Comparison of ENCODE assay signal across 10 cellular contexts in the genomic region with DNA sequence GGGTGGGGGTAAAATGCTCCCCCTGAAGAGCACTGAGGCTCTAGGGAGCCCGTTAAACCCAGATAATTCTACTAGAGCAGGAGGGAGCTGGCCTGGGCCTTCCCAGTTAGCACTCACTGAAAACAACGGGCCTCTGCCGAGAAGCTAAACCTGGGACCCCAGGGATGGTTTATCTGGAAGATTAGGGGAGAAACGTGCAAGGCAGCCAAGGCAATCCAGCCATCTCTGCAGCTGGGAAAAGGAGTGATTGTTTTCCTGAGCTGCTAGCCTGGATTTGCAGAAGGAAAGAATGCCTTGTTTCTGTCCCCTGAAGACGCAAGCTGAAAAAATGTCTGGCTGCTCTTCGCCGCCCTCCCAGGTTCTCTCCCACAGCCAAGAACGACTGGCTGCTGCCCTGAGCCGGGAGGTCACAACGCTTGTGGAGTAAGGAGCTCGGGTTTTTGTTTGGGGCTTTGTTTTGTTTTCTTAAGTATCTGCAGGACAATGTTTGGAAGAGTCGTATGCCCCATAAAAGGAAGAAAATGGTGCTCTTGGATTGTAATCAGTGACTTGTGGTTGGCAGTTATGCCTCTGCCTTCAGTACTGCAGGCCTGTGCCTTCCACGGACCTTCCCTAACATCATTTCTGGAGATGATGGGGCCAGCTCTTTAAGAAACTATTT. TPM values are rescaled to one million over a fixed set of nuclear protein-coding genes. Genes with fewer than 3 reads are reported as not detected.
DNase-seq lines count a peak whose midpoint lies in the region; ATAC-seq and TF ChIP-seq lines count a peak whose summit lies in the region.
"Had no signal": no experiment of that assay in that cellular context is flagged by ENCODE, and none has a peak within 500 bp of the region (broad histone marks: within the 10 kb centered on the region; RNA-seq: fewer than 3 reads in every experiment).

No MANE protein-coding gene starts in this region.

- no peak overlapping the region for H3K4me3 Mint-ChIP-seq in stimulated activated memory B cell treated with anti-CD40 and anti-IgM and Interleukin-4, amounts not matched to agents 10 μg/mL and 1 μg/mL and 100 μg/mL, for 72 hours
- H3K4me3 Mint-ChIP-seq: activated CD4-positive, alpha-beta T cell treated with anti-CD3 and anti-CD28 coated beads, Interleukin-2, amount 10 ng/mL, durations not matched to agents 24 days and 14 days had no signal

- peak; percentile 87 for DNase-seq in M059J (ENCODE audit: low read depth)
- no peak for DNase-seq in esophagus squamous epithelium (lab: John Stamatoyannopoulos, UW)
- peak; percentile 62 for DNase-seq in mucosa of gallbladder (ENCODE audit: low spot score)
- DNase-seq in thyroid gland = peak in 1 of 2 donors; percentile 53
- DNase-seq in NCI-H345 (lab: John Stamatoyannopoulos, UW) = no peak
- DNase-seq: activated CD4-positive, alpha-beta T cell treated with anti-CD3 and anti-CD28 coated beads, Interleukin-2, amount 10 ng/mL, durations not matched to agents 24 days and 14 days; MG63 had no signal

- no peak overlapping the region for H3K4me3 ChIP-seq in esophagus squamous epithelium
- no peak overlapping the region for H3K4me3 ChIP-seq in thyroid gland (replicated peaks in 1 of 3)
- H3K4me3 ChIP-seq: MG63 had no signal

- H3K36me3 ChIP-seq in esophagus squamous epithelium = no peaks in the 10 kb centered on the region
- no peaks in the 10 kb centered on the region for H3K36me3 ChIP-seq in thyroid gland
- H3K36me3 ChIP-seq: MG63 had no signal

- peak overlapping the region; percentile 60 to 90 (median 88) for H3K27ac ChIP-seq in esophagus squamous epithelium
- peak overlapping the region; percentile 84 to 92 (median 90) for H3K27ac ChIP-seq in thyroid gland

- peaks cover 55% of the 10 kb centered on the region for H3K27me3 Mint-ChIP-seq in stimulated activated memory B cell treated with anti-CD40 and anti-IgM and Interleukin-4, amounts not matched to agents 10 μg/mL and 1 μg/mL and 100 μg/mL, for 72 hours

- ATAC-seq in stimulated activated memory B cell treated with anti-CD40 and anti-IgM and Interleukin-4, amounts not matched to agents 10 μg/mL and 1 μg/mL and 100 μg/mL, for 72 hours = no peak
- ATAC-seq in HG02852 (IDR thresholded peaks at IDR 0.05; ENCODE audit: unreplicated experiment) (no peak), HG03045 (IDR thresholded peaks at IDR 0.05; ENCODE audit: unreplicated experiment) (no peak)

- H3K4me1 Mint-ChIP-seq in stimulated activated memory B cell treated with anti-CD40 and anti-IgM and Interleukin-4, amounts not matched to agents 10 μg/mL and 1 μg/mL and 100 μg/mL, for 72 hours = peaks cover 15% of the 10 kb centered on the region

- no peak overlapping the region for H3K27ac Mint-ChIP-seq in stimulated activated memory B cell treated with anti-CD40 and anti-IgM and Interleukin-4, amounts not matched to agents 10 μg/mL and 1 μg/mL and 100 μg/mL, for 72 hours
- H3K27ac Mint-ChIP-seq: activated CD4-positive, alpha-beta T cell treated with anti-CD3 and anti-CD28 coated beads, Interleukin-2, amount 10 ng/mL, durations not matched to agents 24 days and 14 days had no signal

- H3K27me3 ChIP-seq in esophagus squamous epithelium (peaks cover 0 to 22% (median 0%) of the 10 kb centered on the region in 4 donors), thyroid gland (no peaks in the 10 kb centered on the region)
- H3K27me3 ChIP-seq: MG63 had no signal

- H3K9me3 Mint-ChIP-seq in stimulated activated memory B cell treated with anti-CD40 and anti-IgM and Interleukin-4, amounts not matched to agents 10 μg/mL and 1 μg/mL and 100 μg/mL, for 72 hours = peaks cover 9% of the 10 kb centered on the region

- no peaks in the 10 kb centered on the region for H3K9me3 ChIP-seq in esophagus squamous epithelium
- H3K9me3 ChIP-seq in thyroid gland = no peaks in the 10 kb centered on the region
- H3K9me3 ChIP-seq: MG63 had no signal

- H3K4me1 ChIP-seq in esophagus squamous epithelium (peaks cover 0 to 89% (median 27%) of the 10 kb centered on the region in 3 donors), thyroid gland (peaks cover 33 to 66% of the 10 kb centered on the region in 2 donors)

- no peak for TF ChIP-seq CTCF in esophagus squamous epithelium (IDR thresholded peaks at IDR 0.05)
- no peak for TF ChIP-seq CTCF in thyroid gland (IDR thresholded peaks at IDR 0.05)

- intact Hi-C loops in esophagus squamous epithelium (cut with DNase I) (no loop called here), thyroid gland (cut with DNase I) (no loop called here)

- 44 to 59% methylated on average over 12 of the region's 13 CpGs for WGBS in esophagus squamous epithelium, 2 donors
- WGBS in thyroid gland, 2 donors = 31 to 38% methylated on average over 13 of the region's 13 CpGs

- no peak for TF ChIP-seq POLR2A in esophagus squamous epithelium (IDR thresholded peaks at IDR 0.05)
- TF ChIP-seq POLR2A in thyroid gland (IDR thresholded peaks at IDR 0.05) = peak in 1 of 2 donors; percentile 12

- H3K36me3 Mint-ChIP-seq in stimulated activated memory B cell treated with anti-CD40 and anti-IgM and Interleukin-4, amounts not matched to agents 10 μg/mL and 1 μg/mL and 100 μg/mL, for 72 hours = no peaks in the 10 kb centered on the region

RNA-seq across cellular contexts. Expression of a gene that starts 31.5 kb away (rescaled TPM):
- total RNA-seq in M059J (2014; rRNA removed; shearing (Covaris generic)) = 110 and 205 TPM in 2 replicates
- 100 to 1,000 TPM in 1 of 4 donors, 10 to 100 TPM in 3; 11.9 to 102 (median 43.5) TPM for total RNA-seq in esophagus squamous epithelium
- total RNA-seq in mucosa of gallbladder = 332 TPM
- total RNA-seq in thyroid gland = 100 to 1,000 TPM in 3 of 4 donors, 10 to 100 TPM in 1; 97.6 to 193 (median 131) TPM
- total RNA-seq: activated CD4-positive, alpha-beta T cell treated with anti-CD3 and anti-CD28 coated beads, Interleukin-2, amount 10 ng/mL, durations not matched to agents 24 days and 14 days had no signal

RNA-seq across cellular contexts. Expression of a gene that starts 31.6 kb away (rescaled TPM):
- 59.5 and 99.9 TPM in 2 replicates for total RNA-seq in M059J (2014; rRNA removed; shearing (Covaris generic))
- total RNA-seq in esophagus squamous epithelium (10 to 100 TPM in 3 of 4 donors, 1 to 10 TPM in 1; 8.9 to 97.1 (median 40.2) TPM), mucosa of gallbladder (347 TPM), thyroid gland (100 to 1,000 TPM in 2 of 4 donors, 10 to 100 TPM in 2; 71.3 to 161 (median 112) TPM)
- total RNA-seq: activated CD4-positive, alpha-beta T cell treated with anti-CD3 and anti-CD28 coated beads, Interleukin-2, amount 10 ng/mL, durations not matched to agents 24 days and 14 days had no signal

Comparison
In these comparisons a context has a peak if more than half of its experiments do, and no peak if none do; other contexts are left out.
1. DNase-seq: peak in M059J (single experiment) and mucosa of gallbladder (single experiment); none in esophagus squamous epithelium (single experiment) and NCI-H345 (single experiment).